ENCODE assay signal across 1 cellular context in genomic region chr5:107990881-107991810, GRCh38.
TF ChIP-seq lines count a peak whose summit lies in the region.

No MANE protein-coding gene starts in this region.

TF ChIP-seq in GM12878, 131 proteins besides CTCF, POLR2A, EP300 and RAD21:
- TF ChIP-seq DPF2 (IDR thresholded peaks at IDR 0.05) (no peak), NFYA (IDR thresholded peaks at IDR 0.05; ENCODE audit: borderline replicate concordance, low read depth, low read length) (no peak), TAF1 (IDR thresholded peaks at IDR 0.05; ENCODE audit: borderline replicate concordance, low read depth, low read length) (no peak), PRDM15 (CRISPR knock-in tag; IDR thresholded peaks at IDR 0.05) (no peak), CREB1 (IDR thresholded peaks at IDR 0.05; ENCODE audit: low read depth) (no peak), CBX3 (IDR thresholded peaks at IDR 0.05; ENCODE audit: borderline replicate concordance, low read depth) (no peak), MYB (IDR thresholded peaks at IDR 0.05; ENCODE audit: borderline replicate concordance, low read depth, low read length) (no peak), SREBF1 (IDR thresholded peaks at IDR 0.05; ENCODE audit: low read length) (no peak), CHD1 (IDR thresholded peaks at IDR 0.05; ENCODE audit: low read depth, low read length) (no peak), ZNF687 (IDR thresholded peaks at IDR 0.05) (no peak)
- TF ChIP-seq, protein P1, sequence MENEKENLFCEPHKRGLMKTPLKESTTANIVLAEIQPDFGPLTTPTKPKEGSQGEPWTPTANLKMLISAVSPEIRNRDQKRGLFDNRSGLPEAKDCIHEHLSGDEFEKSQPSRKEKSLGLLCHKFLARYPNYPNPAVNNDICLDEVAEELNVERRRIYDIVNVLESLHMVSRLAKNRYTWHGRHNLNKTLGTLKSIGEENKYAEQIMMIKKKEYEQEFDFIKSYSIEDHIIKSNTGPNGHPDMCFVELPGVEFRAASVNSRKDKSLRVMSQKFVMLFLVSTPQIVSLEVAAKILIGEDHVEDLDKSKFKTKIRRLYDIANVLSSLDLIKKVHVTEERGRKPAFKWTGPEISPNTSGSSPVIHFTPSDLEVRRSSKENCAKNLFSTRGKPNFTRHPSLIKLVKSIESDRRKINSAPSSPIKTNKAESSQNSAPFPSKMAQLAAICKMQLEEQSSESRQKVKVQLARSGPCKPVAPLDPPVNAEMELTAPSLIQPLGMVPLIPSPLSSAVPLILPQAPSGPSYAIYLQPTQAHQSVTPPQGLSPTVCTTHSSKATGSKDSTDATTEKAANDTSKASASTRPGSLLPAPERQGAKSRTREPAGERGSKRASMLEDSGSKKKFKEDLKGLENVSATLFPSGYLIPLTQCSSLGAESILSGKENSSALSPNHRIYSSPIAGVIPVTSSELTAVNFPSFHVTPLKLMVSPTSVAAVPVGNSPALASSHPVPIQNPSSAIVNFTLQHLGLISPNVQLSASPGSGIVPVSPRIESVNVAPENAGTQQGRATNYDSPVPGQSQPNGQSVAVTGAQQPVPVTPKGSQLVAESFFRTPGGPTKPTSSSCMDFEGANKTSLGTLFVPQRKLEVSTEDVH (IDR thresholded peaks at IDR 0.05; ENCODE audit: low read depth, partially characterized antibody), result no peak
